In genomic region chr11:24264868-24265267, GRCh38 we compare ENCODE assay signal across 1 cellular context.
TF ChIP-seq lines count a peak whose summit lies in the region.

No MANE protein-coding gene starts in this region.

TF ChIP-seq in GM23338, 12 proteins besides CTCF, POLR2A, EP300 and RAD21 (continued from another document):
- no peak for TF ChIP-seq ETS1 (IDR thresholded peaks at IDR 0.05)
